Comparison of ENCODE assay signal across 23 cellular contexts in the genomic region with DNA sequence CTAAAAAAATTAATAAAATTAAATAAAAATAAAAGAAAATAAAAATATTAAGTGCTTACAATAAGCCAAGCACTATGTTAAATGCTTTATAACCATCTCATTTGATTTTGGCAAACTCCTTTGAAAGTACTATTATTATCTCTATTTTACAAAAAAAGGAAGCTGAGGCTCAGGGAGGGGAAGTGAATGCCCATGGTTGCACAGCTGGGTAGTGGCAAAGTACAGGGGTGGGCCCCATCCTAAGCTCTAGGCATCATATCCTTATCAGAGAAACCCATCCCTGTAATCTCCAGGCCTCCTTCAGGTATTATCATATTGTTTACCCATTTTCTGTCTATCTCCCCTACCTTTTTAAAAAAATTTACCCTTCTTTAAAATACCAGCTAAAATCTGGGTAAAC. TPM values are rescaled to one million over a fixed set of nuclear protein-coding genes. Genes with fewer than 3 reads are reported as not detected.
DNase-seq lines count a peak whose midpoint lies in the region; ATAC-seq and TF ChIP-seq lines count a peak whose summit lies in the region.
"Had no signal": no experiment of that assay in that cellular context is flagged by ENCODE, and none has a peak within 500 bp of the region (broad histone marks: within the 10 kb centered on the region; RNA-seq: fewer than 3 reads in every experiment).

No MANE protein-coding gene starts in this region.

- H3K4me3 ChIP-seq in breast epithelium (no peak overlapping the region), PC-9 (no peak overlapping the region)
- H3K4me3 ChIP-seq: heart left ventricle, SK-N-MC, tibial nerve had no signal

- H3K27me3 ChIP-seq in breast epithelium, result no peaks in the 10 kb centered on the region
- no peaks in the 10 kb centered on the region for H3K27me3 ChIP-seq in PC-9 (ENCODE audit: insufficient read depth, low read depth)
- H3K27me3 ChIP-seq: heart left ventricle, tibial nerve had no signal

- POLR2A ChIA-PET in MCF 10A (lab: Yijun Ruan, JAX), result interaction anchor here (0.6 to 5.3 kb wide), 8 partner anchors 12 to 492 kb away, joined by 3 to 75 read pairs (median 3); partner anchors contain the start of gene SESN2
- POLR2A ChIA-PET in PC-9 (lab: Charles Lee; ENCODE audit: unreplicated experiment), result interaction anchor here (0.6 kb wide), 2 partner anchors 242 to 268 kb away, joined by 3 to 4 read pairs; no protein-coding TSS in a partner anchor

- peaks cover 19% of the 10 kb centered on the region; the same call in 1 of the 2 replicates for H3F3A ChIP-seq in PC-9 (ENCODE audit: insufficient read depth, low read depth)

- H3K9me3 ChIP-seq in breast epithelium (no peaks in the 10 kb centered on the region), PC-9 (ENCODE audit: insufficient read depth, low read depth) (no peaks in the 10 kb centered on the region)
- H3K9me3 ChIP-seq: heart left ventricle, tibial nerve had no signal

- BruUV-seq in MCF 10A (replicated peaks; lab: Mats Ljungman, UMichigan), result TSS peak; percentile 40
- BruUV-seq in PC-9 (replicated peaks; lab: Mats Ljungman, UMichigan), result no TSS peak

- H3K4me3 Mint-ChIP-seq in MCF 10A (ENCODE audit: unreplicated experiment), result no peak overlapping the region
- no peak overlapping the region for H3K4me3 Mint-ChIP-seq in dendritic cell treated with granulocyte-macrophage colony-stimulating factor and Interleukin-4, amounts not matched to agents 40 ng/mL and 50 ng/mL, for 4 days
- H3K4me3 Mint-ChIP-seq: natural killer cell; stimulated activated naive CD8-positive, alpha-beta T cell treated with anti-CD3 and anti-CD28 coated beads, Interleukin-15, amount 100 ng/mL, for 72 hours had no signal

- CTCF ChIA-PET in MCF 10A (lab: Yijun Ruan, JAX) (interaction anchor here (0.6 to 1.3 kb wide), 6 partner anchors 10 to 78 kb away, joined by 3 to 6 read pairs (median 3); no protein-coding TSS in a partner anchor), PC-9 (lab: Charles Lee) (interaction anchor here (0.7 kb wide), 1 partner anchor 65 kb away, joined by 6 read pairs; no protein-coding TSS in a partner anchor)

- no peaks in the 10 kb centered on the region for H4K20me1 ChIP-seq in PC-9 (ENCODE audit: insufficient read depth)

- H3K4me1 Mint-ChIP-seq in MCF 10A (ENCODE audit: insufficient read depth, unreplicated experiment), result peaks cover 6% of the 10 kb centered on the region
- peaks cover 39% of the 10 kb centered on the region for H3K4me1 Mint-ChIP-seq in dendritic cell treated with granulocyte-macrophage colony-stimulating factor and Interleukin-4, amounts not matched to agents 40 ng/mL and 50 ng/mL, for 4 days (ENCODE audit: low read depth)

- H3K27ac ChIP-seq in breast epithelium (no peak overlapping the region), PC-9 (peak overlapping the region; percentile 46)
- H3K27ac ChIP-seq: SK-N-MC had no signal

- no peaks in the 10 kb centered on the region for H3K36me3 ChIP-seq in breast epithelium
- no peaks in the 10 kb centered on the region for H3K36me3 ChIP-seq in PC-9 (ENCODE audit: low read depth)

- H3K36me3 Mint-ChIP-seq in MCF 10A (ENCODE audit: insufficient read depth, unreplicated experiment), result peaks cover 17% of the 10 kb centered on the region
- peaks cover 26% of the 10 kb centered on the region for H3K36me3 Mint-ChIP-seq in dendritic cell treated with granulocyte-macrophage colony-stimulating factor and Interleukin-4, amounts not matched to agents 40 ng/mL and 50 ng/mL, for 4 days (ENCODE audit: low read depth)
- H3K36me3 Mint-ChIP-seq: natural killer cell had no signal

- no peak for TF ChIP-seq POLR2A in breast epithelium (IDR thresholded peaks at IDR 0.05)

- H3K4me1 ChIP-seq in breast epithelium, result no peaks in the 10 kb centered on the region
- H3K4me1 ChIP-seq in PC-9 (replicated peaks; ENCODE audit: insufficient read depth), result peaks cover 14% of the 10 kb centered on the region

- TF ChIP-seq CTCF in MCF 10A (IDR thresholded peaks at IDR 0.05; ENCODE audit: unreplicated experiment), result no peak
- no peak for TF ChIP-seq CTCF in breast epithelium (IDR thresholded peaks at IDR 0.05)
- TF ChIP-seq CTCF in PC-9 (conservative IDR thresholded peaks at IDR 0.05), result no peak

- DNase-seq in MCF 10A (ENCODE audit: unreplicated experiment) (no peak), breast epithelium (ENCODE audit: low spot score in 2 of 2) (no peak), PC-9 (no peak), NCI-H1417 treated with DMSO at 0.1 percent for 48 hours (lab: John Stamatoyannopoulos, UW) (no peak)
- no peak for DNase-seq in activated CD4-positive, alpha-beta T cell treated with anti-CD3 and anti-CD28 coated beads for 4 hours
- DNase-seq: 8988T; activated CD4-positive, alpha-beta T cell treated with anti-CD3 and anti-CD28 coated beads for 1 hour; activated naive CD4-positive, alpha-beta T cell treated with Interleukin-2 at 50 U/mL for 16 hours; activated T-cell treated with anti-CD3 and anti-CD28 coated beads, Interleukin-2, amount 50 U/mL, for 4 hours; AML-193; cortex of kidney; DND-41; heart left ventricle; natural killer cell; NCI-H748 treated with DMSO at 0.1 percent for 48 hours; stimulated activated CD4-positive, alpha-beta T cell treated with anti-CD3 and anti-CD28 coated beads, Interleukin-4, amount 100 ng/mL, for 24 hours; stimulated activated naive CD8-positive, alpha-beta T cell treated with anti-CD3 and anti-CD28 coated beads, Interleukin-15, amount 100 ng/mL, for 72 hours; T-helper 9 cell had no signal

- H3K27me3 Mint-ChIP-seq in MCF 10A (ENCODE audit: insufficient read depth, unreplicated experiment), result no peaks in the 10 kb centered on the region
- no peaks in the 10 kb centered on the region for H3K27me3 Mint-ChIP-seq in dendritic cell treated with granulocyte-macrophage colony-stimulating factor and Interleukin-4, amounts not matched to agents 40 ng/mL and 50 ng/mL, for 4 days
- H3K27me3 Mint-ChIP-seq: stimulated activated naive CD8-positive, alpha-beta T cell treated with anti-CD3 and anti-CD28 coated beads, Interleukin-15, amount 100 ng/mL, for 72 hours had no signal

- 0 out of 2 replicates have a peak overlapping the region, but pooled peaks have one; percentile 26 for H3K4me2 ChIP-seq in PC-9

- no peaks in the 10 kb centered on the region for H3K9me3 Mint-ChIP-seq in MCF 10A (ENCODE audit: unreplicated experiment)
- no peaks in the 10 kb centered on the region for H3K9me3 Mint-ChIP-seq in dendritic cell treated with granulocyte-macrophage colony-stimulating factor and Interleukin-4, amounts not matched to agents 40 ng/mL and 50 ng/mL, for 4 days
- H3K9me3 Mint-ChIP-seq: activated T-cell treated with anti-CD3 and anti-CD28 coated beads, Interleukin-2, amount 50 U/mL, for 4 hours; natural killer cell; stimulated activated naive CD8-positive, alpha-beta T cell treated with anti-CD3 and anti-CD28 coated beads, Interleukin-15, amount 100 ng/mL, for 72 hours had no signal

- H3K79me2 ChIP-seq in PC-9 (ENCODE audit: low read depth), result peaks cover 15% of the 10 kb centered on the region

- no peak for ATAC-seq in HG03175 (IDR thresholded peaks at IDR 0.05; ENCODE audit: unreplicated experiment)
- no peak for ATAC-seq in HG03025 (IDR thresholded peaks at IDR 0.05; ENCODE audit: low FRiP score, unreplicated experiment)
- ATAC-seq: activated T-cell treated with anti-CD3 and anti-CD28 coated beads, Interleukin-2, amount 50 U/mL, for 4 hours; heart left ventricle; natural killer cell; stimulated activated naive CD8-positive, alpha-beta T cell treated with anti-CD3 and anti-CD28 coated beads, Interleukin-15, amount 100 ng/mL, for 72 hours had no signal

- no peak overlapping the region for H2AFZ ChIP-seq in PC-9

- intact Hi-C loops in MCF 10A (cut with micrococcal nuclease) (no loop called here), breast epithelium (cut with DNase I; ENCODE audit: low total_unique reads) (no loop called here), PC-9 (cut with micrococcal nuclease; ENCODE audit: unreplicated experiment) (no loop called here)
- intact Hi-C loops in dendritic cell treated with granulocyte-macrophage colony-stimulating factor and Interleukin-4, amounts not matched to agents 40 ng/mL and 50 ng/mL, for 4 days (cut with micrococcal nuclease), result loop anchor here (5.0 kb wide), 1 partner anchor 39 kb away; no protein-coding TSS in a partner anchor

- H3K9me2 ChIP-seq in PC-9 (ENCODE audit: insufficient read depth), result no peaks in the 10 kb centered on the region

- H3K27ac Mint-ChIP-seq in MCF 10A (ENCODE audit: low read depth, unreplicated experiment), result peak overlapping the region; percentile 2
- peak overlapping the region; percentile 96 for H3K27ac Mint-ChIP-seq in dendritic cell treated with granulocyte-macrophage colony-stimulating factor and Interleukin-4, amounts not matched to agents 40 ng/mL and 50 ng/mL, for 4 days
- H3K27ac Mint-ChIP-seq: natural killer cell; stimulated activated naive CD8-positive, alpha-beta T cell treated with anti-CD3 and anti-CD28 coated beads, Interleukin-15, amount 100 ng/mL, for 72 hours had no signal

RNA-seq across cellular contexts. Expression of gene MED18, which starts 2.3 kb away (rescaled TPM):
- 19.0 and 22.9 TPM in 2 replicates for total RNA-seq in MCF 10A (2022)
- total RNA-seq in breast epithelium, result 10 to 100 TPM in 2 of 3 donors, 1 to 10 TPM in 1; 8.3 to 14.4 (median 12.6) TPM
- total RNA-seq in PC-9 (2021), result 18.9 and 21.9 TPM in 2 replicates

RNA-seq across cellular contexts. Expression of gene PHACTR4, which starts 43.0 kb away (rescaled TPM):
- total RNA-seq in MCF 10A (2022), result 50.7 and 56.4 TPM in 2 replicates
- total RNA-seq in breast epithelium, result 10 to 100 TPM; 17.1 to 29.6 (median 25.9) TPM
- total RNA-seq in PC-9 (2021), result 33.2 and 45.1 TPM in 2 replicates
